ENCODE assay signal across 23 cellular contexts in the genomic region with DNA sequence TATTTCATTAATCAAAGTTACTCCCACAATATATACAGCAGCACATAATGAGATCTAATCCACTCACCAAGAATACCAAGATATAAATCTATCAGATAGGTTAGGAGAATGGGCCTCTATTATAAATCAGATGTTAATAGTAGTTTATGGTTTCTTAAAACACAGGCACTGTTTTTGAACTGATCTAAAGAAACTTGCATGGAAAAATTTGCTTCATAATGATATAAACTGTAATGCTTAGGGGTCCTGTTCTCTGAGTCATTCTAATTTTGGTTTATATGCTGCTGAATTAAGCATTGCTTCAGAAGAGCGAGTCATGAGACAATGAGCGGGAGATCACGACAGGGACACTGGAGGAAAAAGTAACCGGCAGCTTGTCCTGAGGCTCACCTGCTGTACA.
"Had no signal": no experiment of that assay in that cellular context is flagged by ENCODE, and none has a peak within 500 bp of the region (broad histone marks: within the 10 kb centered on the region; RNA-seq: fewer than 3 reads in every experiment).

No MANE protein-coding gene starts in this region.

- H3K36me3 ChIP-seq: esophagus muscularis mucosa, left ventricle myocardium inferior, lower lobe of right lung, ovary, right atrium auricular region, sigmoid colon, tibial nerve, upper lobe of right lung had no signal

- DNase-seq: effector memory CD8-positive, alpha-beta T cell; foreskin keratinocyte; immature natural killer cell; kidney; left cardiac atrium; left ventricle myocardium inferior; lower lobe of right lung; natural killer cell; ovary; sigmoid colon; small intestine; stimulated activated CD4-positive, alpha-beta T cell treated with anti-CD3 and anti-CD28 coated beads, Interleukin-2, amount 100 ng/mL, for 48 hours; stimulated activated naive CD4-positive, alpha-beta T cell treated with Interleukin-2 at 50 U/mL for 16 hours; testis; upper lobe of right lung had no signal

- H3K9me3 Mint-ChIP-seq: dendritic cell treated with granulocyte-macrophage colony-stimulating factor and Interleukin-4, amounts not matched to agents 40 ng/mL and 50 ng/mL, for 4 days; effector memory CD8-positive, alpha-beta T cell; mesothelial cell of epicardium; natural killer cell; neural crest cell had no signal

- H3K9me3 ChIP-seq: esophagus muscularis mucosa, left ventricle myocardium inferior, lower lobe of right lung, ovary, right atrium auricular region, sigmoid colon, testis, tibial nerve, upper lobe of right lung had no signal

- H3K27ac Mint-ChIP-seq: dendritic cell treated with granulocyte-macrophage colony-stimulating factor and Interleukin-4, amounts not matched to agents 40 ng/mL and 50 ng/mL, for 4 days; effector memory CD8-positive, alpha-beta T cell; immature natural killer cell; memory B cell; mesothelial cell of epicardium; natural killer cell had no signal

- ATAC-seq: effector memory CD8-positive, alpha-beta T cell; foreskin keratinocyte; left cardiac atrium; lower lobe of right lung; natural killer cell; upper lobe of right lung had no signal

- H3K36me3 Mint-ChIP-seq: immature natural killer cell, memory B cell, mesothelial cell of epicardium, natural killer cell had no signal

- H3K4me3 ChIP-seq: esophagus muscularis mucosa, left ventricle myocardium inferior, lower lobe of right lung, ovary, right atrium auricular region, sigmoid colon, testis, tibial nerve, upper lobe of right lung had no signal

- H3K27me3 ChIP-seq: esophagus muscularis mucosa, foreskin keratinocyte, ovary, right atrium auricular region, sigmoid colon, testis, tibial nerve, upper lobe of right lung had no signal

- H3K4me3 Mint-ChIP-seq: dendritic cell treated with granulocyte-macrophage colony-stimulating factor and Interleukin-4, amounts not matched to agents 40 ng/mL and 50 ng/mL, for 4 days; effector memory CD8-positive, alpha-beta T cell; immature natural killer cell; memory B cell; mesothelial cell of epicardium; natural killer cell; neural crest cell had no signal

- H3K4me1 Mint-ChIP-seq: immature natural killer cell, memory B cell, natural killer cell, neural crest cell had no signal

- H3K4me1 ChIP-seq: lower lobe of right lung, right atrium auricular region, testis, upper lobe of right lung had no signal

- H3K27me3 Mint-ChIP-seq: dendritic cell treated with granulocyte-macrophage colony-stimulating factor and Interleukin-4, amounts not matched to agents 40 ng/mL and 50 ng/mL, for 4 days had no signal

- H3K27ac ChIP-seq: epithelial cell of prostate, esophagus muscularis mucosa, foreskin keratinocyte, left ventricle myocardium inferior, lower lobe of right lung, ovary, right atrium auricular region, sigmoid colon, testis, tibial nerve, upper lobe of right lung had no signal
